In the genomic region with DNA sequence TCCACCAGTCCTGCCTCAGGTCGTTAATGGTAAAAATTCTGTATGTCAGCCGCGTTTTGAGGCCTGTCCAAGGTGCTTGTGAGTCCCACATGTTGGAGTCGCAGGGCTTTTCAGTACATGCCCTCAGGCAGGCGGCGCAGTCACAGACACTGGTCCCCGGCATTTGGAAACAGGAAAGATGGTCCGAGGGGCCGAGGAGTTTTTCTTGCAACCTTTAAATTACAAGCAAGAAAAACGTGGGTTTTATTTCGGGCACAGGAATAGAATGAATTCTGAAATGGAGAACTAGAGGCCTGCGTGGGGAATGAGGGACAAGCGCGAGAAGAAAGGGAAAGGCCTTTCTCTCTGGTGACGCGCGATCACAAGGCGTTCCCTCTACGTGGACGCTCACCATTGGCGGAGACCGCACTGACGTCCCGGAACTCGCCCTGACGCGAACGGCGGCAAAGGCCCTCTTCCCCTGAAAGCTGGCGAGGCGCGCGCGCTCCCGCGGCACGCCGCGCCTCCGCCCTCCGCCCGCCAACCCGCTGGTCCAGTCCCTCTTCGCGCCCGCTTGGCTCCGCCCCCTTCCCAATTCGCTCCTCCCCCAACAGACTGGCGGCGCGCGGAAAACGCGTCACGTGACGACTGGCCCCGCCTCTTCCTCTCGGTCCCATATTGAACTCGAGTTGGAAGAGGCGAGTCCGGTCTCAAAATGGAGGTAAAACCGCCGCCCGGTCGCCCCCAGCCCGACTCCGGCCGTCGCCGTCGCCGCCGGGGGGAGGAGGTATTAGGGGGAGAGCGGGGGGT, we compare ENCODE assay signal across 1 cellular context.
TF ChIP-seq lines count a peak whose summit lies in the region.

A gene (plus strand): TSS at position 689 of the 789 bp plus-strand sequence. CDS start 6 bp downstream, at position 695.

TF ChIP-seq in K562, 482 proteins besides CTCF, POLR2A, EP300 and RAD21 (continued from another document and continues in another):
- TF ChIP-seq MYNN (IDR thresholded peaks at IDR 0.05) (no peak), MYNN (CRISPR knock-in tag; IDR thresholded peaks at IDR 0.05) (no peak), SOX6 (IDR thresholded peaks at IDR 0.05) (no peak; the same call in 1 of the 2 replicates), ZNF57 (CRISPR knock-in tag; IDR thresholded peaks at IDR 0.05) (0 out of 2 replicates have a peak, but pooled peaks have one; percentile 18), ZNF561 (CRISPR knock-in tag; conservative IDR thresholded peaks at IDR 0.05) (no peak), ZNF445 (CRISPR knock-in tag; IDR thresholded peaks at IDR 0.05; ENCODE audit: low read depth) (peak; percentile 66; the same call in 1 of the 2 replicates), POU5F1 (IDR thresholded peaks at IDR 0.05; ENCODE audit: borderline replicate concordance, low read depth, low read length, partially characterized antibody) (no peak), LARP7 (IDR thresholded peaks at IDR 0.05) (no peak), THRAP3 (IDR thresholded peaks at IDR 0.05; ENCODE audit: borderline replicate concordance) (no peak; the same call in none of the 2 replicates), HEY1 (CRISPR knock-in tag; IDR thresholded peaks at IDR 0.05; ENCODE audit: borderline replicate concordance) (0 out of 2 replicates have a peak, but pooled peaks have one; percentile 73), NCOA1 (IDR thresholded peaks at IDR 0.05; ENCODE audit: low read depth) (peak; percentile 65), RAD51 (IDR thresholded peaks at IDR 0.05; ENCODE audit: borderline replicate concordance, low read depth) (peak; percentile 99), ZNF121 (CRISPR knock-in tag; conservative IDR thresholded peaks at IDR 0.05) (no peak), ESRRB (CRISPR knock-in tag; IDR thresholded peaks at IDR 0.05; ENCODE audit: borderline replicate concordance) (no peak), ZBED1 (IDR thresholded peaks at IDR 0.05) (no peak), BMI1 (IDR thresholded peaks at IDR 0.05; ENCODE audit: low read length) (no peak), ZNF444 (CRISPR knock-in tag; IDR thresholded peaks at IDR 0.05) (0 out of 2 replicates have a peak, but pooled peaks have one; percentile 39), TBL1XR1 (IDR thresholded peaks at IDR 0.05; ENCODE audit: low read length in 2 of 2) (peak in 1 of 2 experiments; percentile 56; a peak in 1 of 4 replicates), ZNF764 (CRISPR knock-in tag; IDR thresholded peaks at IDR 0.05; ENCODE audit: low read depth) (0 out of 2 replicates have a peak, but pooled peaks have one; percentile 51), CXXC5 (CRISPR knock-in tag; IDR thresholded peaks at IDR 0.05) (peak; percentile 93), ZC3H11A (IDR thresholded peaks at IDR 0.05; ENCODE audit: low read depth, low read length) (no peak), MAFG (tag; conservative IDR thresholded peaks at IDR 0.05) (no peak), FIP1L1 (IDR thresholded peaks at IDR 0.05; ENCODE audit: low read depth, low read length, poor library complexity, severe bottlenecking) (no peak), ATF1 (CRISPR knock-in tag; IDR thresholded peaks at IDR 0.05) (peak; percentile 79), ATF1 (tag; IDR thresholded peaks at IDR 0.05) (peak; percentile 99), TAF1 (IDR thresholded peaks at IDR 0.05; ENCODE audit: control insufficient read depth, extremely low read depth, insufficient read depth, low read length, severe bottlenecking) (peak; percentile 91), TRIM24 (IDR thresholded peaks at IDR 0.05) (no peak), SNIP1 (IDR thresholded peaks at IDR 0.05; ENCODE audit: low read depth) (no peak), TAF7 (tag; IDR thresholded peaks at IDR 0.05) (peak; percentile 93), NFYB (IDR thresholded peaks at IDR 0.05; ENCODE audit: extremely low read depth, insufficient read length) (peak; percentile 76), ATF7 (IDR thresholded peaks at IDR 0.05) (peak; percentile 92), CHD1 (IDR thresholded peaks at IDR 0.05; ENCODE audit: low read length) (peak; percentile 10), ZNF830 (CRISPR knock-in tag; IDR thresholded peaks at IDR 0.05) (no peak), RFX7 (CRISPR knock-in tag; IDR thresholded peaks at IDR 0.05) (no peak), FOXJ2 (tag; IDR thresholded peaks at IDR 0.05) (0 out of 2 replicates have a peak, but pooled peaks have one; percentile 68), NRF1 (conservative IDR thresholded peaks at IDR 0.05 in 1 of 2, IDR thresholded peaks at IDR 0.05 in 1 of 2) (peak; percentile 88 to 90), ZNF217 (CRISPR knock-in tag; IDR thresholded peaks at IDR 0.05) (no peak), ZNF75A (CRISPR knock-in tag; IDR thresholded peaks at IDR 0.05) (no peak; the same call in 1 of the 2 replicates), GATAD2B (IDR thresholded peaks at IDR 0.05; ENCODE audit: borderline replicate concordance) (no peak), MTA2 (IDR thresholded peaks at IDR 0.05; ENCODE audit: low read depth) (0 out of 2 replicates have a peak, but pooled peaks have one; percentile 34), KAT8 (IDR thresholded peaks at IDR 0.05; ENCODE audit: low read depth) (peak; percentile 63; the same call in 1 of the 2 replicates), U2AF2 (optimal IDR thresholded peaks at IDR 0.05; ENCODE audit: low read depth, low read length) (no peak), ZNF408 (CRISPR knock-in tag; IDR thresholded peaks at IDR 0.05; ENCODE audit: low read depth) (no peak), GTF2A2 (tag; IDR thresholded peaks at IDR 0.05) (no peak)
- TF ChIP-seq, protein P1, sequence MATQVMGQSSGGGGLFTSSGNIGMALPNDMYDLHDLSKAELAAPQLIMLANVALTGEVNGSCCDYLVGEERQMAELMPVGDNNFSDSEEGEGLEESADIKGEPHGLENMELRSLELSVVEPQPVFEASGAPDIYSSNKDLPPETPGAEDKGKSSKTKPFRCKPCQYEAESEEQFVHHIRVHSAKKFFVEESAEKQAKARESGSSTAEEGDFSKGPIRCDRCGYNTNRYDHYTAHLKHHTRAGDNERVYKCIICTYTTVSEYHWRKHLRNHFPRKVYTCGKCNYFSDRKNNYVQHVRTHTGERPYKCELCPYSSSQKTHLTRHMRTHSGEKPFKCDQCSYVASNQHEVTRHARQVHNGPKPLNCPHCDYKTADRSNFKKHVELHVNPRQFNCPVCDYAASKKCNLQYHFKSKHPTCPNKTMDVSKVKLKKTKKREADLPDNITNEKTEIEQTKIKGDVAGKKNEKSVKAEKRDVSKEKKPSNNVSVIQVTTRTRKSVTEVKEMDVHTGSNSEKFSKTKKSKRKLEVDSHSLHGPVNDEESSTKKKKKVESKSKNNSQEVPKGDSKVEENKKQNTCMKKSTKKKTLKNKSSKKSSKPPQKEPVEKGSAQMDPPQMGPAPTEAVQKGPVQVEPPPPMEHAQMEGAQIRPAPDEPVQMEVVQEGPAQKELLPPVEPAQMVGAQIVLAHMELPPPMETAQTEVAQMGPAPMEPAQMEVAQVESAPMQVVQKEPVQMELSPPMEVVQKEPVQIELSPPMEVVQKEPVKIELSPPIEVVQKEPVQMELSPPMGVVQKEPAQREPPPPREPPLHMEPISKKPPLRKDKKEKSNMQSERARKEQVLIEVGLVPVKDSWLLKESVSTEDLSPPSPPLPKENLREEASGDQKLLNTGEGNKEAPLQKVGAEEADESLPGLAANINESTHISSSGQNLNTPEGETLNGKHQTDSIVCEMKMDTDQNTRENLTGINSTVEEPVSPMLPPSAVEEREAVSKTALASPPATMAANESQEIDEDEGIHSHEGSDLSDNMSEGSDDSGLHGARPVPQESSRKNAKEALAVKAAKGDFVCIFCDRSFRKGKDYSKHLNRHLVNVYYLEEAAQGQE (CRISPR knock-in tag; IDR thresholded peaks at IDR 0.05; ENCODE audit: low read depth) = no peak; the same call in none of the 2 replicates
- TF ChIP-seq, protein P2, sequence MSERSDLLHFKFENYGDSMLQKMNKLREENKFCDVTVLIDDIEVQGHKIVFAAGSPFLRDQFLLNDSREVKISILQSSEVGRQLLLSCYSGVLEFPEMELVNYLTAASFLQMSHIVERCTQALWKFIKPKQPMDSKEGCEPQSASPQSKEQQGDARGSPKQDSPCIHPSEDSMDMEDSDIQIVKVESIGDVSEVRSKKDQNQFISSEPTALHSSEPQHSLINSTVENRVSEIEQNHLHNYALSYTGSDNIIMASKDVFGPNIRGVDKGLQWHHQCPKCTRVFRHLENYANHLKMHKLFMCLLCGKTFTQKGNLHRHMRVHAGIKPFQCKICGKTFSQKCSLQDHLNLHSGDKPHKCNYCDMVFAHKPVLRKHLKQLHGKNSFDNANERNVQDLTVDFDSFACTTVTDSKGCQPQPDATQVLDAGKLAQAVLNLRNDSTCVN (CRISPR knock-in tag; IDR thresholded peaks at IDR 0.05) = 0 out of 2 replicates have a peak, but pooled peaks have one; percentile 36
- TF ChIP-seq, protein P3, sequence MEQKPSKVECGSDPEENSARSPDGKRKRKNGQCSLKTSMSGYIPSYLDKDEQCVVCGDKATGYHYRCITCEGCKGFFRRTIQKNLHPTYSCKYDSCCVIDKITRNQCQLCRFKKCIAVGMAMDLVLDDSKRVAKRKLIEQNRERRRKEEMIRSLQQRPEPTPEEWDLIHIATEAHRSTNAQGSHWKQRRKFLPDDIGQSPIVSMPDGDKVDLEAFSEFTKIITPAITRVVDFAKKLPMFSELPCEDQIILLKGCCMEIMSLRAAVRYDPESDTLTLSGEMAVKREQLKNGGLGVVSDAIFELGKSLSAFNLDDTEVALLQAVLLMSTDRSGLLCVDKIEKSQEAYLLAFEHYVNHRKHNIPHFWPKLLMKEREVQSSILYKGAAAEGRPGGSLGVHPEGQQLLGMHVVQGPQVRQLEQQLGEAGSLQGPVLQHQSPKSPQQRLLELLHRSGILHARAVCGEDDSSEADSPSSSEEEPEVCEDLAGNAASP (IDR thresholded peaks at IDR 0.05) = no peak
- TF ChIP-seq, protein P4, sequence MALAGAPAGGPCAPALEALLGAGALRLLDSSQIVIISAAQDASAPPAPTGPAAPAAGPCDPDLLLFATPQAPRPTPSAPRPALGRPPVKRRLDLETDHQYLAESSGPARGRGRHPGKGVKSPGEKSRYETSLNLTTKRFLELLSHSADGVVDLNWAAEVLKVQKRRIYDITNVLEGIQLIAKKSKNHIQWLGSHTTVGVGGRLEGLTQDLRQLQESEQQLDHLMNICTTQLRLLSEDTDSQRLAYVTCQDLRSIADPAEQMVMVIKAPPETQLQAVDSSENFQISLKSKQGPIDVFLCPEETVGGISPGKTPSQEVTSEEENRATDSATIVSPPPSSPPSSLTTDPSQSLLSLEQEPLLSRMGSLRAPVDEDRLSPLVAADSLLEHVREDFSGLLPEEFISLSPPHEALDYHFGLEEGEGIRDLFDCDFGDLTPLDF (CRISPR knock-in tag; IDR thresholded peaks at IDR 0.05) = peak; percentile 61; the same call in 1 of the 2 replicates
- TF ChIP-seq, protein P5, sequence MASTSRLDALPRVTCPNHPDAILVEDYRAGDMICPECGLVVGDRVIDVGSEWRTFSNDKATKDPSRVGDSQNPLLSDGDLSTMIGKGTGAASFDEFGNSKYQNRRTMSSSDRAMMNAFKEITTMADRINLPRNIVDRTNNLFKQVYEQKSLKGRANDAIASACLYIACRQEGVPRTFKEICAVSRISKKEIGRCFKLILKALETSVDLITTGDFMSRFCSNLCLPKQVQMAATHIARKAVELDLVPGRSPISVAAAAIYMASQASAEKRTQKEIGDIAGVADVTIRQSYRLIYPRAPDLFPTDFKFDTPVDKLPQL (IDR thresholded peaks at IDR 0.05; ENCODE audit: extremely low read depth, insufficient read length) = peak; percentile 89
- TF ChIP-seq, protein P6, sequence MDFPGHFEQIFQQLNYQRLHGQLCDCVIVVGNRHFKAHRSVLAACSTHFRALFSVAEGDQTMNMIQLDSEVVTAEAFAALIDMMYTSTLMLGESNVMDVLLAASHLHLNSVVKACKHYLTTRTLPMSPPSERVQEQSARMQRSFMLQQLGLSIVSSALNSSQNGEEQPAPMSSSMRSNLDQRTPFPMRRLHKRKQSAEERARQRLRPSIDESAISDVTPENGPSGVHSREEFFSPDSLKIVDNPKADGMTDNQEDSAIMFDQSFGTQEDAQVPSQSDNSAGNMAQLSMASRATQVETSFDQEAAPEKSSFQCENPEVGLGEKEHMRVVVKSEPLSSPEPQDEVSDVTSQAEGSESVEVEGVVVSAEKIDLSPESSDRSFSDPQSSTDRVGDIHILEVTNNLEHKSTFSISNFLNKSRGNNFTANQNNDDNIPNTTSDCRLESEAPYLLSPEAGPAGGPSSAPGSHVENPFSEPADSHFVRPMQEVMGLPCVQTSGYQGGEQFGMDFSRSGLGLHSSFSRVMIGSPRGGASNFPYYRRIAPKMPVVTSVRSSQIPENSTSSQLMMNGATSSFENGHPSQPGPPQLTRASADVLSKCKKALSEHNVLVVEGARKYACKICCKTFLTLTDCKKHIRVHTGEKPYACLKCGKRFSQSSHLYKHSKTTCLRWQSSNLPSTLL (IDR thresholded peaks at IDR 0.05) = no peak
- TF ChIP-seq, protein P7, sequence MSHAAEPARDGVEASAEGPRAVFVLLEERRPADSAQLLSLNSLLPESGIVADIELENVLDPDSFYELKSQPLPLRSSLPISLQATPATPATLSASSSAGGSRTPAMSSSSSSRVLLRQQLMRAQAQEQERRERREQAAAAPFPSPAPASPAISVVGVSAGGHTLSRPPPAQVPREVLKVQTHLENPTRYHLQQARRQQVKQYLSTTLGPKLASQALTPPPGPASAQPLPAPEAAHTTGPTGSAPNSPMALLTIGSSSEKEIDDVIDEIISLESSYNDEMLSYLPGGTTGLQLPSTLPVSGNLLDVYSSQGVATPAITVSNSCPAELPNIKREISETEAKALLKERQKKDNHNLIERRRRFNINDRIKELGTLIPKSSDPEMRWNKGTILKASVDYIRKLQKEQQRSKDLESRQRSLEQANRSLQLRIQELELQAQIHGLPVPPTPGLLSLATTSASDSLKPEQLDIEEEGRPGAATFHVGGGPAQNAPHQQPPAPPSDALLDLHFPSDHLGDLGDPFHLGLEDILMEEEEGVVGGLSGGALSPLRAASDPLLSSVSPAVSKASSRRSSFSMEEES (CRISPR knock-in tag; IDR thresholded peaks at IDR 0.05) = peak; percentile 100
- TF ChIP-seq, protein P8, sequence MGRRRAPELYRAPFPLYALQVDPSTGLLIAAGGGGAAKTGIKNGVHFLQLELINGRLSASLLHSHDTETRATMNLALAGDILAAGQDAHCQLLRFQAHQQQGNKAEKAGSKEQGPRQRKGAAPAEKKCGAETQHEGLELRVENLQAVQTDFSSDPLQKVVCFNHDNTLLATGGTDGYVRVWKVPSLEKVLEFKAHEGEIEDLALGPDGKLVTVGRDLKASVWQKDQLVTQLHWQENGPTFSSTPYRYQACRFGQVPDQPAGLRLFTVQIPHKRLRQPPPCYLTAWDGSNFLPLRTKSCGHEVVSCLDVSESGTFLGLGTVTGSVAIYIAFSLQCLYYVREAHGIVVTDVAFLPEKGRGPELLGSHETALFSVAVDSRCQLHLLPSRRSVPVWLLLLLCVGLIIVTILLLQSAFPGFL (CRISPR knock-in tag; IDR thresholded peaks at IDR 0.05) = 0 out of 2 replicates have a peak, but pooled peaks have one; percentile 54
- TF ChIP-seq, protein P9, sequence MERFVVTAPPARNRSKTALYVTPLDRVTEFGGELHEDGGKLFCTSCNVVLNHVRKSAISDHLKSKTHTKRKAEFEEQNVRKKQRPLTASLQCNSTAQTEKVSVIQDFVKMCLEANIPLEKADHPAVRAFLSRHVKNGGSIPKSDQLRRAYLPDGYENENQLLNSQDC (CRISPR knock-in tag; IDR thresholded peaks at IDR 0.05) = 0 out of 2 replicates have a peak, but pooled peaks have one; percentile 75
